In genomic region chr18:79441261-79441819, GRCh38 we compare ENCODE assay signal across 21 cellular contexts.
"Had no signal": no experiment of that assay in that cellular context is flagged by ENCODE, and none has a peak within 500 bp of the region (broad histone marks: within the 10 kb centered on the region; RNA-seq: fewer than 3 reads in every experiment).

No MANE protein-coding gene starts in this region.

- DNase-seq: activated B cell treated with CpG ODN at 0.5 μM for 24 hours; activated CD4-positive, alpha-beta T cell treated with anti-CD3 and anti-CD28 coated beads, Interleukin-2, amount 50 U/mL, for 1 hour; activated effector memory CD4-positive, alpha-beta T cell treated with Interleukin-2 at 50 U/mL for 16 hours; effector memory CD4-positive, alpha-beta T cell; erythroblast; heart right ventricle; naive B cell; right lobe of liver; stimulated activated CD4-positive, alpha-beta T cell treated with anti-CD3 and anti-CD28 coated beads, Interleukin-4, amount 100 ng/mL, for 4 hours; stimulated activated CD8-positive, alpha-beta memory T cell treated with anti-CD3 and anti-CD28 coated beads, Interleukin-4, amount 100 ng/mL, for 48 hours; T-helper 2 cell; testis had no signal

- H3K4me3 ChIP-seq: ascending aorta, breast epithelium, gastrocnemius medialis, heart right ventricle, lung, right lobe of liver, smooth muscle cell, stomach, testis, upper lobe of left lung had no signal

- H3K27ac ChIP-seq: ascending aorta, breast epithelium, heart right ventricle, right lobe of liver, stomach, testis, upper lobe of left lung had no signal

- H3K4me3 Mint-ChIP-seq: activated B cell treated with CpG ODN at 0.5 μM for 24 hours; dendritic cell treated with granulocyte-macrophage colony-stimulating factor and Interleukin-4, amounts not matched to agents 40 ng/mL and 50 ng/mL, for 4 days had no signal

- H3K9me3 Mint-ChIP-seq: activated B cell treated with CpG ODN at 0.5 μM for 24 hours; dendritic cell treated with granulocyte-macrophage colony-stimulating factor and Interleukin-4, amounts not matched to agents 40 ng/mL and 50 ng/mL, for 4 days; naive B cell had no signal

- H3K4me2 ChIP-seq: smooth muscle cell had no signal

- H3K36me3 Mint-ChIP-seq: naive B cell had no signal

- H3K4me1 ChIP-seq: breast epithelium, right lobe of liver, testis, upper lobe of left lung had no signal

- FAIRE-seq: TTC549 had no signal

- H3K27ac Mint-ChIP-seq: activated B cell treated with CpG ODN at 0.5 μM for 24 hours had no signal

- H3K9me3 ChIP-seq: ascending aorta, breast epithelium, gastrocnemius medialis, heart right ventricle, right lobe of liver, stomach, testis, upper lobe of left lung had no signal

- H3K36me3 ChIP-seq: breast epithelium, gastrocnemius medialis, right lobe of liver had no signal

- H3K27me3 Mint-ChIP-seq: activated B cell treated with CpG ODN at 0.5 μM for 24 hours; dendritic cell treated with granulocyte-macrophage colony-stimulating factor and Interleukin-4, amounts not matched to agents 40 ng/mL and 50 ng/mL, for 4 days; naive B cell had no signal

- ATAC-seq: gastrocnemius medialis, heart right ventricle, right lobe of liver had no signal

- H3K27me3 ChIP-seq: ascending aorta, breast epithelium, gastrocnemius medialis, heart right ventricle, right lobe of liver, stomach, testis, upper lobe of left lung had no signal
